Comparison of ENCODE assay signal across 18 cellular contexts in genomic region chr2:69449906-69450305, GRCh38.
"Had no signal": no experiment of that assay in that cellular context is flagged by ENCODE, and none has a peak within 500 bp of the region (broad histone marks: within the 10 kb centered on the region; RNA-seq: fewer than 3 reads in every experiment).

No MANE protein-coding gene starts in this region.

- H3K36me3 Mint-ChIP-seq: natural killer cell treated with Interleukin-12 subunit alpha and Interleukin-12 subunit beta and Interleukin-15 and Interleukin-18, amount 100 ng/mL, for 72 hours had no signal

- DNase-seq: activated CD4-positive, alpha-beta T cell treated with anti-CD3 and anti-CD28 coated beads for 36 hours; activated CD8-positive, alpha-beta memory T cell treated with anti-CD3 and anti-CD28 coated beads, Interleukin-2, amount 50 U/mL, for 48 hours; activated CD8-positive, alpha-beta T cell treated with anti-CD3 and anti-CD28 coated beads for 36 hours; activated naive CD8-positive, alpha-beta T cell treated with anti-CD3 and anti-CD28 coated beads, Interleukin-2, amount 10 ng/mL, durations not matched to agents 7 days and 5 days; central memory CD4-positive, alpha-beta T cell; effector memory CD8-positive, alpha-beta T cell; foreskin melanocyte; head of caudate nucleus; left lung; nucleus accumbens; psoas muscle; stimulated activated naive CD8-positive, alpha-beta T cell treated with anti-CD3 and anti-CD28 coated beads, Interleukin-15, Interleukin-2, amounts not matched to agents 100 U/mL and 50 U/mL, for 24 hours; SW 1271; testis had no signal

- H3K4me3 Mint-ChIP-seq: activated CD4-positive, alpha-beta T cell treated with anti-CD3 and anti-CD28 coated beads for 36 hours; activated CD8-positive, alpha-beta T cell treated with anti-CD3 and anti-CD28 coated beads for 36 hours; activated naive CD8-positive, alpha-beta T cell treated with anti-CD3 and anti-CD28 coated beads, Interleukin-2, amount 10 ng/mL, durations not matched to agents 7 days and 5 days; dendritic cell treated with granulocyte-macrophage colony-stimulating factor and Interleukin-4, amounts not matched to agents 40 ng/mL and 50 ng/mL, for 4 days; effector memory CD8-positive, alpha-beta T cell; natural killer cell treated with Interleukin-12 subunit alpha and Interleukin-12 subunit beta and Interleukin-15 and Interleukin-18, amount 100 ng/mL, for 72 hours had no signal

- H3K4me3 ChIP-seq: left lung, psoas muscle, testis had no signal

- H3K9me3 Mint-ChIP-seq: activated CD8-positive, alpha-beta T cell treated with anti-CD3 and anti-CD28 coated beads for 36 hours; activated naive CD8-positive, alpha-beta T cell treated with anti-CD3 and anti-CD28 coated beads, Interleukin-2, amount 10 ng/mL, durations not matched to agents 7 days and 5 days; dendritic cell treated with granulocyte-macrophage colony-stimulating factor and Interleukin-4, amounts not matched to agents 40 ng/mL and 50 ng/mL, for 4 days; effector memory CD8-positive, alpha-beta T cell; natural killer cell treated with Interleukin-12 subunit alpha and Interleukin-12 subunit beta and Interleukin-15 and Interleukin-18, amount 100 ng/mL, for 72 hours had no signal

- H3K4me1 ChIP-seq: psoas muscle, testis had no signal

- ATAC-seq: activated CD4-positive, alpha-beta T cell treated with anti-CD3 and anti-CD28 coated beads for 36 hours; activated CD8-positive, alpha-beta T cell treated with anti-CD3 and anti-CD28 coated beads for 36 hours; effector memory CD8-positive, alpha-beta T cell; left lung; natural killer cell treated with Interleukin-12 subunit alpha and Interleukin-12 subunit beta and Interleukin-15 and Interleukin-18, amount 100 ng/mL, for 72 hours; psoas muscle; sciatic nerve; stimulated activated naive CD8-positive, alpha-beta T cell treated with anti-CD3 and anti-CD28 coated beads, Interleukin-15, Interleukin-2, amounts not matched to agents 100 U/mL and 50 U/mL, for 24 hours had no signal

- H3K27me3 ChIP-seq: left lung, testis had no signal

- H3K27ac Mint-ChIP-seq: activated CD4-positive, alpha-beta T cell treated with anti-CD3 and anti-CD28 coated beads for 36 hours; activated CD8-positive, alpha-beta T cell treated with anti-CD3 and anti-CD28 coated beads for 36 hours; activated naive CD8-positive, alpha-beta T cell treated with anti-CD3 and anti-CD28 coated beads, Interleukin-2, amount 10 ng/mL, durations not matched to agents 7 days and 5 days; dendritic cell treated with granulocyte-macrophage colony-stimulating factor and Interleukin-4, amounts not matched to agents 40 ng/mL and 50 ng/mL, for 4 days; effector memory CD8-positive, alpha-beta T cell; natural killer cell treated with Interleukin-12 subunit alpha and Interleukin-12 subunit beta and Interleukin-15 and Interleukin-18, amount 100 ng/mL, for 72 hours had no signal

- H3K36me3 ChIP-seq: left lung had no signal

- H3K27ac ChIP-seq: left lung, psoas muscle, testis had no signal

- H3K27me3 Mint-ChIP-seq: activated CD4-positive, alpha-beta T cell treated with anti-CD3 and anti-CD28 coated beads for 36 hours; activated CD8-positive, alpha-beta T cell treated with anti-CD3 and anti-CD28 coated beads for 36 hours; activated naive CD8-positive, alpha-beta T cell treated with anti-CD3 and anti-CD28 coated beads, Interleukin-2, amount 10 ng/mL, durations not matched to agents 7 days and 5 days; effector memory CD8-positive, alpha-beta T cell; natural killer cell treated with Interleukin-12 subunit alpha and Interleukin-12 subunit beta and Interleukin-15 and Interleukin-18, amount 100 ng/mL, for 72 hours had no signal

- FAIRE-seq: keratinocyte had no signal

- H3K9me3 ChIP-seq: left lung, psoas muscle, testis had no signal
